In the genomic region with DNA sequence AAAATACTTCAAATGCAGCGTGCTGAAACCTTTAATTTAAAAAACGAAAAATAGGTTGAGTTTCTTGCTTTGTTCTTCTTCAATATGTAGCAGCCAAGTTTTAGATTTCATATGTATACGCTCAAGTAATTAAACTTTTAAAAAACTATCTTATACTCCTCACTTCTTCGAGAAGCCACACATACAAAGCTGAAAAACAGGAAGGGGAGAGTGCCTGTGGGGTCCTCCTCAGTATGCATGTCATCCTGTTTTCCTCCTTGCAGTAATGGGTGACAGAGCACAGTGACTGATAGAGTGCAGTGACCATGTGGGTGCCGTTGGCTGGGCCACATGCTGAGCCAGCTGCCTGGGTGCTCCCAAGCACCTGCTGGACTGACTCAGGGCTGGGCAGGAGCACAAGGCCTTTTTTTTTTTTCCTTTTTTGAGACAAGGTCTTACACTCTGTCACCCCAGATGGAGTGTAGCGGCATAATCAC, we compare ENCODE assay signal across 8 cellular contexts. TPM values are rescaled to one million over a fixed set of nuclear protein-coding genes. Genes with fewer than 3 reads are reported as not detected.
DNase-seq lines count a peak whose midpoint lies in the region; ATAC-seq and TF ChIP-seq lines count a peak whose summit lies in the region.

No MANE protein-coding gene starts in this region.

- peaks cover 76% of the 10 kb centered on the region for H3K4me1 Mint-ChIP-seq in activated CD8-positive, alpha-beta memory T cell treated with anti-CD3 and anti-CD28 coated beads, Interleukin-2, amount 10 ng/mL, durations not matched to agents 7 days and 5 days
- peaks cover 42 to 46% of the 10 kb centered on the region in 2 donors for H3K4me1 Mint-ChIP-seq in natural killer cell

- peak overlapping the region; percentile 94 for H3K4me3 Mint-ChIP-seq in activated CD8-positive, alpha-beta memory T cell treated with anti-CD3 and anti-CD28 coated beads, Interleukin-2, amount 10 ng/mL, durations not matched to agents 7 days and 5 days
- H3K4me3 Mint-ChIP-seq in natural killer cell, result peak overlapping the region; percentile 90

- no peaks in the 10 kb centered on the region for H3K27me3 Mint-ChIP-seq in activated CD8-positive, alpha-beta memory T cell treated with anti-CD3 and anti-CD28 coated beads, Interleukin-2, amount 10 ng/mL, durations not matched to agents 7 days and 5 days
- H3K27me3 Mint-ChIP-seq in natural killer cell (ENCODE audit: low read depth in 2 of 2), result no peaks in the 10 kb centered on the region

- ATAC-seq in GM18508 (IDR thresholded peaks at IDR 0.05; ENCODE audit: insufficient read depth, unreplicated experiment), result peak; percentile 40
- ATAC-seq in HG03097 (IDR thresholded peaks at IDR 0.05; ENCODE audit: low FRiP score, unreplicated experiment), result peak; percentile 59
- ATAC-seq in activated CD8-positive, alpha-beta memory T cell treated with anti-CD3 and anti-CD28 coated beads, Interleukin-2, amount 10 ng/mL, durations not matched to agents 7 days and 5 days, result peak; percentile 66
- ATAC-seq in natural killer cell, result peak; percentile 50 to 66 (median 52)

- peak; percentile 75 for DNase-seq in activated CD8-positive, alpha-beta memory T cell treated with anti-CD3 and anti-CD28 coated beads, Interleukin-2, amount 10 ng/mL, durations not matched to agents 7 days and 5 days
- DNase-seq in natural killer cell (no peak), NK-92 (lab: John Stamatoyannopoulos, UW; ENCODE audit: unreplicated experiment) (no peak), SK-N-DZ (ENCODE audit: low spot score) (no peak), NCI-H510A (lab: John Stamatoyannopoulos, UW) (no peak), NCI-H2029 treated with DMSO at 0.1 percent for 48 hours (lab: John Stamatoyannopoulos, UW) (no peak)

- peak overlapping the region; percentile 100 for H3K27ac Mint-ChIP-seq in activated CD8-positive, alpha-beta memory T cell treated with anti-CD3 and anti-CD28 coated beads, Interleukin-2, amount 10 ng/mL, durations not matched to agents 7 days and 5 days
- peak overlapping the region; percentile 92 to 94 for H3K27ac Mint-ChIP-seq in natural killer cell

- H3K36me3 Mint-ChIP-seq in activated CD8-positive, alpha-beta memory T cell treated with anti-CD3 and anti-CD28 coated beads, Interleukin-2, amount 10 ng/mL, durations not matched to agents 7 days and 5 days, result peaks cover 59% of the 10 kb centered on the region
- H3K36me3 Mint-ChIP-seq in natural killer cell, result peaks cover 7% of the 10 kb centered on the region

- intact Hi-C loops in natural killer cell (cut with micrococcal nuclease), result loop anchor here (1.0 kb wide), 1 partner anchor 33 kb away; the partner anchor contains the start of gene UXS1

- CTCF ChIA-PET in activated CD8-positive, alpha-beta memory T cell treated with anti-CD3 and anti-CD28 coated beads, Interleukin-2, amount 10 ng/mL, durations not matched to agents 7 days and 5 days (lab: Charles Lee), result interaction anchor here (0.7 to 6.0 kb wide), 14 partner anchors 13 to 377 kb away, joined by 3 to 45 read pairs (median 3); no protein-coding TSS in a partner anchor

- no peak for TF ChIP-seq CTCF in natural killer cell (IDR thresholded peaks at IDR 0.05)

- H3K9me3 Mint-ChIP-seq in activated CD8-positive, alpha-beta memory T cell treated with anti-CD3 and anti-CD28 coated beads, Interleukin-2, amount 10 ng/mL, durations not matched to agents 7 days and 5 days (ENCODE audit: low read depth), result peaks cover under 1% of the 10 kb centered on the region
- H3K9me3 Mint-ChIP-seq in natural killer cell, result no peaks in the 10 kb centered on the region

RNA-seq across cellular contexts. Expression of gene UXS1, which starts 33.3 kb away (rescaled TPM):
- total RNA-seq in activated CD8-positive, alpha-beta memory T cell treated with anti-CD3 and anti-CD28 coated beads, Interleukin-2, amount 10 ng/mL, durations not matched to agents 7 days and 5 days, result 100 to 1,000 TPM in 1 of 2 experiments, 10 to 100 TPM in 1; 90.0 to 115 TPM
- total RNA-seq in natural killer cell, result 10 to 100 TPM; 36.3 to 60.4 (median 37.5) TPM
- polyA plus RNA-seq in SK-N-DZ (2014; cell fraction: cytosol; rRNA removed), result 13.5 and 17.7 TPM in 2 replicates
- polyA plus RNA-seq in SK-N-DZ (2014; cell fraction: nucleus; rRNA removed), result 23.8 and 51.1 TPM in 2 replicates
